ENCODE assay signal across 15 cellular contexts in genomic region chr14:87186745-87187144, GRCh38.
"Had no signal": no experiment of that assay in that cellular context is flagged by ENCODE, and none has a peak within 500 bp of the region (broad histone marks: within the 10 kb centered on the region; RNA-seq: fewer than 3 reads in every experiment).

No MANE protein-coding gene starts in this region.

- H3K27ac ChIP-seq: cardiac muscle cell, gastroesophageal sphincter, left lung, neutrophil, tibial artery, uterus had no signal

- H3K4me3 ChIP-seq: cardiac muscle cell, gastroesophageal sphincter, left lung, tibial artery, uterus had no signal

- DNase-seq: activated CD4-positive, alpha-beta T cell treated with anti-CD3 and anti-CD28 coated beads, Interleukin-2, amount 50 U/mL, for 4 hours; activated CD4-positive, CD25-positive, alpha-beta regulatory T cell treated with anti-CD3 and anti-CD28 coated beads, Interleukin-2, amount 50 U/mL, for 72 hours; activated naive CD4-positive, alpha-beta T cell treated with anti-CD3 and anti-CD28 coated beads, Interleukin-2, amount 10 ng/mL, durations not matched to agents 7 days and 5 days; activated T-cell treated with anti-CD3 and anti-CD28 coated beads, Interleukin-2, amount 50 U/mL, for 1 hour; left lung; mammary epithelial cell; naive B cell; stimulated activated CD4-positive, alpha-beta T cell treated with anti-CD3 and anti-CD28 coated beads, Interleukin-4, amount 100 ng/mL, for 24 hours; stimulated activated naive CD4-positive, alpha-beta T cell; T-helper 9 cell; tibial artery; uterus had no signal

- H3K4me1 ChIP-seq: gastroesophageal sphincter, left lung, tibial artery, uterus had no signal

- H3K36me3 ChIP-seq: cardiac muscle cell, gastroesophageal sphincter, left lung, neutrophil, tibial artery, uterus had no signal

- H3K27me3 ChIP-seq: cardiac muscle cell, gastroesophageal sphincter, left lung, neutrophil, tibial artery, uterus had no signal

- H3K9me3 ChIP-seq: gastroesophageal sphincter, neutrophil, tibial artery, uterus had no signal

- ATAC-seq: gastroesophageal sphincter, left lung had no signal
